In genomic region chr21:44601596-44602473, GRCh38 we compare ENCODE assay signal across 3 cellular contexts.
TF ChIP-seq lines count a peak whose summit lies in the region.

No MANE protein-coding gene starts in this region.

TF ChIP-seq in GM23338, 12 proteins besides CTCF, POLR2A, EP300 and RAD21 (continues in another document):
- TF ChIP-seq EZH2 (IDR thresholded peaks at IDR 0.05; ENCODE audit: low read depth, unreplicated experiment) (no peak), CREB1 (CRISPR knock-in tag; IDR thresholded peaks at IDR 0.05; ENCODE audit: low read depth) (no peak), POLR2AphosphoS5 (IDR thresholded peaks at IDR 0.05; ENCODE audit: low read depth) (no peak), REST (IDR thresholded peaks at IDR 0.05; ENCODE audit: unreplicated experiment) (no peak), STAT1 (IDR thresholded peaks at IDR 0.05; ENCODE audit: unreplicated experiment) (no peak), ZNF331 (CRISPR knock-in tag; IDR thresholded peaks at IDR 0.05; ENCODE audit: low read depth) (no peak), NANOG (IDR thresholded peaks at IDR 0.05; ENCODE audit: borderline replicate concordance) (no peak), ZNF114 (CRISPR knock-in tag; IDR thresholded peaks at IDR 0.05) (no peak)

TF ChIP-seq in HEK293, 187 proteins besides CTCF, POLR2A, EP300 and RAD21:
- TF ChIP-seq ZIC2 (tag by site-specific recombination; IDR thresholded peaks at IDR 0.05) (0 out of 2 replicates have a peak, but pooled peaks have one; percentile 16), PRDM10 (tag by site-specific recombination; IDR thresholded peaks at IDR 0.05) (no peak), ZNF623 (tag by site-specific recombination; IDR thresholded peaks at IDR 0.05) (no peak), ZNF184 (tag by site-specific recombination; IDR thresholded peaks at IDR 0.05) (no peak), ZNF404 (tag by site-specific recombination; IDR thresholded peaks at IDR 0.05) (no peak), ZNF449 (tag by site-specific recombination; IDR thresholded peaks at IDR 0.05) (no peak), MEIS1 (CRISPR knock-in tag; IDR thresholded peaks at IDR 0.05; ENCODE audit: borderline replicate concordance) (no peak), KLF1 (tag by site-specific recombination; IDR thresholded peaks at IDR 0.05) (peak; percentile 44; the same call in 1 of the 2 replicates), ZNF791 (tag by site-specific recombination; IDR thresholded peaks at IDR 0.05) (no peak), ZNF37A (tag by site-specific recombination; IDR thresholded peaks at IDR 0.05) (no peak), ZNF341 (tag by site-specific recombination; IDR thresholded peaks at IDR 0.05; ENCODE audit: low read depth) (no peak), SCRT2 (tag by site-specific recombination; IDR thresholded peaks at IDR 0.05) (peak; percentile 89)

TF ChIP-seq in WTC11, 78 proteins besides CTCF, POLR2A, EP300 and RAD21:
- no peak for TF ChIP-seq PRDM15 (CRISPR knock-in tag; IDR thresholded peaks at IDR 0.05)
- no peak for TF ChIP-seq ATF6 (CRISPR knock-in tag; IDR thresholded peaks at IDR 0.05)
- no peak for TF ChIP-seq ATF3 (CRISPR knock-in tag; conservative IDR thresholded peaks at IDR 0.05)
- no peak for TF ChIP-seq ZNF317 (CRISPR knock-in tag; IDR thresholded peaks at IDR 0.05; ENCODE audit: borderline replicate concordance, low read depth)
- TF ChIP-seq FOXP1 (CRISPR knock-in tag; IDR thresholded peaks at IDR 0.05; ENCODE audit: borderline replicate concordance) = no peak
- TF ChIP-seq ZNF281 (CRISPR knock-in tag; IDR thresholded peaks at IDR 0.05) = no peak
- TF ChIP-seq ETV6 (CRISPR knock-in tag; IDR thresholded peaks at IDR 0.05) = no peak
- TF ChIP-seq FOXJ3 (CRISPR knock-in tag; IDR thresholded peaks at IDR 0.05; ENCODE audit: borderline replicate concordance) = no peak
- TF ChIP-seq ELF4 (CRISPR knock-in tag; IDR thresholded peaks at IDR 0.05; ENCODE audit: low read depth) = no peak
